In the genomic region with DNA sequence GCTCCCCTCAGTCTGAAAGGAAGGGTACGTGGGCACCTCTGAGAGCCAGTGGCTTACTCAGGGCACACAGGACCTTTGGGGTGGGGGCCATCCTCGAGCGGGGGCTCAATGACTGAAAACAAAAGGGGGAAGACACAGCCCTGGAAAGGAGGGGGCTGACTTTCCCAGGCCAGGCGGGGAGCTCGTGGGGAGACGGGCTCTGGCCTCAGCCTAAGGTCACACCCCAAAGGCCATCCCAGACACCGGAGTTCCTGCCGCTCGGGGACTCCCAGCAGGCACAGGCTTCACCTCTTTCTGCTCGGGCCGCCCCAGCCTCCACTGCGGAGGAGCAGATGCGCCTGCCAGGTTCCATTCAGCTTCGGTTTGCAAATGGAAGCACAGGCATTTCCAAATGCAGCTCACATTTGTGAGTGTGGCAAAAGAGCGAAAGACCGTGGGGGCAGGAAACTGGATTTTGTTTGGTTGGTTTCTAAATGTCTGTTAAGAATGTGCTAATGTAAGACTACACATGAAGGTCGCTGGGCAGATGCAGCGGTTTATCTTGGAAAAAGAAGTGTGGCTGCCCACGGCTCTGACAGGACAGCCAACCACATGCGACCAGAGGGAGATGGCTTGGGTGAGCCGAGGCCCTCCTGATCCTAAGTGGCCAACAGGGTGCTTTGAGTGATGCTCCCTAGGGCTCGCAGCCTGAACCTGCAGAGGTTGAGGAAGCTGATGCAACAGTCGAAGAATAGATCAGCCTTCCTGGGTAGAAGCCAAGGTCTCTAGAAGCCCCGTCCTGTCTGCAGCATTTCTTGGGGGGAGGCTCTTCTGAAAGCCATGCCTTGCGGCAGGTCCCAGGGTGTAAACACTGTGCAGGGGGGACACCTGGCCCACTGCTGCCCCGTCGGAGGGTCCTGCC, we compare ENCODE assay signal across 8 cellular contexts.
DNase-seq lines count a peak whose midpoint lies in the region; ATAC-seq and TF ChIP-seq lines count a peak whose summit lies in the region.

No MANE protein-coding gene starts in this region.

- H4K20me1 ChIP-seq in mammary epithelial cell (ENCODE audit: insufficient read depth, low read length), result no peaks in the 10 kb centered on the region

- H3K4me3 ChIP-seq in mammary epithelial cell (replicated peaks in 1 of 3; ENCODE audit: insufficient read depth in 1 of 3, low read depth in 2 of 3, low read length in 3 of 3), result no peak overlapping the region
- no peak overlapping the region for H3K4me3 ChIP-seq in aorta (ENCODE audit: low read length in 2 of 2)

- no peak overlapping the region for H3K4me3 Mint-ChIP-seq in MCF 10A (ENCODE audit: unreplicated experiment)

- POLR2A ChIA-PET in MCF 10A (lab: Yijun Ruan, JAX), result interaction anchor here (0.7 to 1.3 kb wide), 2 partner anchors 10 to 49 kb away, joined by 4 to 5 read pairs; no protein-coding TSS in a partner anchor

- no peaks in the 10 kb centered on the region for H3K27me3 ChIP-seq in mammary epithelial cell (ENCODE audit: insufficient read depth, low read length)
- H3K27me3 ChIP-seq in aorta (ENCODE audit: control insufficient read depth in 1 of 2, insufficient read depth in 2 of 2, low read length in 1 of 2), result no peaks in the 10 kb centered on the region

- WGBS in mammary epithelial cell (ENCODE audit: low coverage, missing lambda C conversion rate), result 95% methylated on average over 9 of the region's 27 CpGs
- 83 to 87% methylated on average over 27 of the region's 27 CpGs for WGBS in aorta, 2 donors

- in situ Hi-C loops in mammary epithelial cell (cut with MboI; ENCODE audit: low sequenced_read_pairs in 2 of 2), result no loop called here

- H3K36me3 ChIP-seq in mammary epithelial cell (ENCODE audit: insufficient read depth, low read length) (no peaks in the 10 kb centered on the region), aorta (ENCODE audit: control insufficient read depth in 1 of 2, insufficient read depth in 2 of 2, low read length in 1 of 2) (no peaks in the 10 kb centered on the region)

- H3K4me1 Mint-ChIP-seq in MCF 10A (ENCODE audit: insufficient read depth, unreplicated experiment), result peaks cover 43% of the 10 kb centered on the region

- BruUV-seq in MCF 10A (replicated peaks; lab: Mats Ljungman, UMichigan) (no TSS peak), mammary epithelial cell (replicated peaks; lab: Mats Ljungman, UMichigan) (no TSS peak)

- no peak overlapping the region for H3K9ac ChIP-seq in mammary epithelial cell (ENCODE audit: insufficient read depth, low read length)

- H3K4me2 ChIP-seq in mammary epithelial cell (ENCODE audit: insufficient read depth, low read depth, low read length), result no peak overlapping the region

- dilution Hi-C loops in mammary epithelial cell (cut with HindIII; ENCODE audit: low sequenced_read_pairs), result no loop called here

- H2AFZ ChIP-seq in mammary epithelial cell (ENCODE audit: low read depth, low read length), result no peak overlapping the region

- TF ChIP-seq CTCF in MCF 10A (IDR thresholded peaks at IDR 0.05; ENCODE audit: unreplicated experiment) (no peak), mammary epithelial cell (conservative IDR thresholded peaks at IDR 0.05 in 1 of 2, IDR thresholded peaks at IDR 0.05 in 1 of 2; ENCODE audit: extremely low read depth in 1 of 2, insufficient read depth in 1 of 2, low read depth in 1 of 2, low read length in 2 of 2) (no peak)

- peaks cover 19% of the 10 kb centered on the region for H3K4me1 ChIP-seq in mammary epithelial cell (ENCODE audit: insufficient read depth, low read length)
- H3K4me1 ChIP-seq in aorta (ENCODE audit: control insufficient read depth in 1 of 2, insufficient read depth in 2 of 2, low read length in 2 of 2), result peaks cover 0 to 1% of the 10 kb centered on the region in 2 donors

- H3K27ac Mint-ChIP-seq in MCF 10A (ENCODE audit: low read depth, unreplicated experiment), result no peak overlapping the region

- H3K36me3 Mint-ChIP-seq in MCF 10A (ENCODE audit: insufficient read depth, unreplicated experiment), result no peaks in the 10 kb centered on the region

- intact Hi-C loops in MCF 10A (cut with micrococcal nuclease) (loop anchor here (10.0 kb wide), 1 partner anchor 401 kb away; no protein-coding TSS in a partner anchor), mammary epithelial cell (cut with micrococcal nuclease) (no loop called here), aorta (cut with DNase I) (no loop called here)

- H3K27ac ChIP-seq in mammary epithelial cell (ENCODE audit: insufficient read depth, low read depth, low read length) (no peak overlapping the region), aorta (ENCODE audit: low read depth in 1 of 2, low read length in 2 of 2) (peak overlapping the region in 1 of 2 donors; percentile 0)

- H3K9me3 ChIP-seq in mammary epithelial cell (replicated peaks; ENCODE audit: insufficient read depth, low read length) (no peaks in the 10 kb centered on the region), aorta (ENCODE audit: control insufficient read depth, low read length) (no peaks in the 10 kb centered on the region)

- H3K27me3 Mint-ChIP-seq in MCF 10A (ENCODE audit: insufficient read depth, unreplicated experiment), result no peaks in the 10 kb centered on the region

- CTCF ChIA-PET in MCF 10A (lab: Yijun Ruan, JAX) (interaction anchor here (0.7 kb wide), 1 partner anchor 120 kb away, joined by 3 read pairs; no protein-coding TSS in a partner anchor), mammary epithelial cell (lab: Charles Lee; ENCODE audit: low non-redundant PET) (no interaction called here)

- DNase-seq in MCF 10A (ENCODE audit: unreplicated experiment), result peak; percentile 35
- DNase-seq in mammary epithelial cell, result no peak
- DNase-seq in amniotic epithelial cell (ENCODE audit: low read depth), result peak; percentile 67
- DNase-seq in left lobe of liver (ENCODE audit: low spot score), result peak; percentile 42
- peak; percentile 51 to 71 for DNase-seq in aorta
- no peak for DNase-seq in T1000 (lab: John Stamatoyannopoulos, UW)
- DNase-seq in NCI-H2029 (lab: John Stamatoyannopoulos, UW), result no peak

- ATAC-seq in left lobe of liver (no peak), aorta (ENCODE audit: low FRiP score) (no peak), GM19351 (IDR thresholded peaks at IDR 0.05; ENCODE audit: unreplicated experiment) (no peak)

- H3K9me3 Mint-ChIP-seq in MCF 10A (ENCODE audit: unreplicated experiment), result no peaks in the 10 kb centered on the region

- peaks cover 37% of the 10 kb centered on the region for H3K79me2 ChIP-seq in mammary epithelial cell (ENCODE audit: insufficient read depth, low read length)

Comparison
In these comparisons a context has a peak if more than half of its experiments do, and no peak if none do; other contexts are left out.
1. DNase-seq: peak in MCF 10A (single experiment), amniotic epithelial cell (single experiment), left lobe of liver (single experiment) and aorta (2 of 2); none in mammary epithelial cell (single experiment), T1000 (single experiment) and NCI-H2029 (single experiment).